In genomic region chr9:107154291-107154690, GRCh38 we compare ENCODE assay signal across 17 cellular contexts.
"Had no signal": no experiment of that assay in that cellular context is flagged by ENCODE, and none has a peak within 500 bp of the region (broad histone marks: within the 10 kb centered on the region; RNA-seq: fewer than 3 reads in every experiment).

No MANE protein-coding gene starts in this region.

- H3K9me3 ChIP-seq: ovary, thyroid gland had no signal

- H3K4me1 ChIP-seq: heart left ventricle, thyroid gland had no signal

- H3K4me3 ChIP-seq: heart left ventricle, mucosa of descending colon, ovary, smooth muscle cell, thyroid gland had no signal

- H3K27me3 Mint-ChIP-seq: type B pancreatic cell had no signal

- H3K36me3 ChIP-seq: heart left ventricle, ovary, thyroid gland had no signal

- DNase-seq: effector memory CD4-positive, alpha-beta T cell; heart left ventricle; hippocampal formation; mammary epithelial cell; mucosa of descending colon; natural killer cell; nucleus accumbens; ovary; right cardiac atrium; stimulated activated CD4-positive, alpha-beta T cell treated with anti-CD3 and anti-CD28 coated beads, Interleukin-2, amount 100 ng/mL, for 48 hours; stimulated activated naive CD4-positive, alpha-beta T cell treated with Interleukin-2 at 50 U/mL for 16 hours; thyroid gland had no signal

- H3K27me3 ChIP-seq: ovary, thyroid gland had no signal

- H3K27ac ChIP-seq: heart left ventricle, ovary, thyroid gland had no signal

- ATAC-seq: esophagus mucosa, heart left ventricle, left lobe of liver, mucosa of descending colon, natural killer cell, right cardiac atrium had no signal

- H3K36me3 Mint-ChIP-seq: natural killer cell, type B pancreatic cell had no signal

- H3K27ac Mint-ChIP-seq: natural killer cell, type B pancreatic cell had no signal

- H3K4me1 Mint-ChIP-seq: natural killer cell had no signal

- H3K4me3 Mint-ChIP-seq: natural killer cell, neural crest cell, type B pancreatic cell had no signal

- H3K9me3 Mint-ChIP-seq: natural killer cell, type B pancreatic cell had no signal
